1 cellular context compared by ENCODE assay signal in genomic region chr2:63950414-63950813, GRCh38.
TF ChIP-seq lines count a peak whose summit lies in the region.

No MANE protein-coding gene starts in this region.

TF ChIP-seq in SK-N-SH, 30 proteins besides CTCF, POLR2A, EP300 and RAD21 (continued from another document):
- TF ChIP-seq USF2 (IDR thresholded peaks at IDR 0.05; ENCODE audit: borderline replicate concordance, low read depth, low read length) (no peak), TCF12 (IDR thresholded peaks at IDR 0.05) (no peak), RCOR1 (IDR thresholded peaks at IDR 0.05; ENCODE audit: low read length) (no peak), EZH2phosphoT487 (IDR thresholded peaks at IDR 0.05; ENCODE audit: borderline replicate concordance, low read depth) (no peak), PBX3 (IDR thresholded peaks at IDR 0.05) (no peak), IRF3 (IDR thresholded peaks at IDR 0.05; ENCODE audit: low read depth, low read length) (no peak)
